17 cellular contexts compared by ENCODE assay signal in the genomic region with DNA sequence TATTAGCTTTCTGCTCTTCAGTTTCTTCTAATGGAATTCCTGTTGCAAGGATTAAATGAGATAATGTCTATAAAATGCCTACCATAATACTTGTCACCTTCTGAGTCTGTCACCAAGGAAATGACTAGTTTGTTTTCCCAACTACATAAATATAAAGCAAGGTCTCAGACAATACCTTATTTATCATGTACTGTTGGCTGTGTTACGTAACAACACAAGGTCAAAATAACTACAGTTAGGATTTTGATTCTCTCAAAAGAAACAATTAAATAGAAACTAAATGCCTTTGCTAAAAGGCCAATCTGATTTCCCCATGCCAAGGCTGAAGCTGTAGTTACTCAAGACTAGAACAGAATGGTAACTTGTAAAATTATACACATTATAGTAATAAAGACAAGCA.
"Had no signal": no experiment of that assay in that cellular context is flagged by ENCODE, and none has a peak within 500 bp of the region (broad histone marks: within the 10 kb centered on the region; RNA-seq: fewer than 3 reads in every experiment).

No MANE protein-coding gene starts in this region.

- H3K27ac Mint-ChIP-seq: activated naive CD4-positive, alpha-beta T cell treated with anti-CD3 and anti-CD28 coated beads for 36 hours; activated T-helper 17 cell treated with anti-CD3 and anti-CD28 coated beads, Interleukin-2, amount 50 U/mL, for 72 hours; natural killer cell; stimulated activated memory B cell treated with anti-CD40 and anti-IgM and Interleukin-4, amounts not matched to agents 10 μg/mL and 1 μg/mL and 100 μg/mL, for 72 hours had no signal

- H3K36me3 Mint-ChIP-seq: natural killer cell; stimulated activated memory B cell treated with anti-CD40 and anti-IgM and Interleukin-4, amounts not matched to agents 10 μg/mL and 1 μg/mL and 100 μg/mL, for 72 hours had no signal

- H3K36me3 ChIP-seq: esophagus squamous epithelium, heart left ventricle, neutrophil, tibial nerve, uterus had no signal

- H3K27me3 ChIP-seq: esophagus squamous epithelium, foreskin keratinocyte, heart left ventricle, neutrophil, tibial nerve, uterus had no signal

- H3K4me3 ChIP-seq: esophagus squamous epithelium, heart left ventricle, tibial nerve, uterus had no signal

- DNase-seq: activated CD4-positive, alpha-beta T cell treated with anti-CD3 and anti-CD28 coated beads for 1 hour; activated CD4-positive, alpha-beta T cell treated with anti-CD3 and anti-CD28 coated beads, Interleukin-2, amount 50 U/mL, for 48 hours; activated naive CD4-positive, alpha-beta T cell treated with anti-CD3 and anti-CD28 coated beads for 36 hours; esophagus squamous epithelium; foreskin keratinocyte; heart left ventricle; mesendoderm; natural killer cell; stimulated activated CD4-positive, alpha-beta T cell treated with anti-CD3 and anti-CD28 coated beads, Interleukin-2, amount 100 ng/mL, for 48 hours; T-helper 1 cell; T1000; uterus had no signal

- H3K4me1 ChIP-seq: esophagus squamous epithelium, foreskin keratinocyte, uterus had no signal

- H3K4me1 Mint-ChIP-seq: activated T-helper 17 cell treated with anti-CD3 and anti-CD28 coated beads, Interleukin-2, amount 50 U/mL, for 72 hours; natural killer cell; stimulated activated memory B cell treated with anti-CD40 and anti-IgM and Interleukin-4, amounts not matched to agents 10 μg/mL and 1 μg/mL and 100 μg/mL, for 72 hours had no signal

- FAIRE-seq: keratinocyte had no signal

- H3K4me3 Mint-ChIP-seq: activated naive CD4-positive, alpha-beta T cell treated with anti-CD3 and anti-CD28 coated beads for 36 hours; activated T-helper 17 cell treated with anti-CD3 and anti-CD28 coated beads, Interleukin-2, amount 50 U/mL, for 72 hours; natural killer cell; stimulated activated memory B cell treated with anti-CD40 and anti-IgM and Interleukin-4, amounts not matched to agents 10 μg/mL and 1 μg/mL and 100 μg/mL, for 72 hours had no signal

- H3K9me3 ChIP-seq: esophagus squamous epithelium, heart left ventricle, neutrophil, tibial nerve, uterus had no signal

- H3K9me3 Mint-ChIP-seq: activated naive CD4-positive, alpha-beta T cell treated with anti-CD3 and anti-CD28 coated beads for 36 hours; activated T-helper 17 cell treated with anti-CD3 and anti-CD28 coated beads, Interleukin-2, amount 50 U/mL, for 72 hours; natural killer cell; stimulated activated memory B cell treated with anti-CD40 and anti-IgM and Interleukin-4, amounts not matched to agents 10 μg/mL and 1 μg/mL and 100 μg/mL, for 72 hours had no signal

- H3K27ac ChIP-seq: esophagus squamous epithelium, foreskin keratinocyte, heart left ventricle, neutrophil, uterus had no signal

- ATAC-seq: activated T-helper 17 cell treated with anti-CD3 and anti-CD28 coated beads, Interleukin-2, amount 50 U/mL, for 72 hours; foreskin keratinocyte; natural killer cell; stimulated activated memory B cell treated with anti-CD40 and anti-IgM and Interleukin-4, amounts not matched to agents 10 μg/mL and 1 μg/mL and 100 μg/mL, for 72 hours had no signal

- H3K27me3 Mint-ChIP-seq: activated T-helper 17 cell treated with anti-CD3 and anti-CD28 coated beads, Interleukin-2, amount 50 U/mL, for 72 hours; stimulated activated memory B cell treated with anti-CD40 and anti-IgM and Interleukin-4, amounts not matched to agents 10 μg/mL and 1 μg/mL and 100 μg/mL, for 72 hours had no signal
